In the genomic region with DNA sequence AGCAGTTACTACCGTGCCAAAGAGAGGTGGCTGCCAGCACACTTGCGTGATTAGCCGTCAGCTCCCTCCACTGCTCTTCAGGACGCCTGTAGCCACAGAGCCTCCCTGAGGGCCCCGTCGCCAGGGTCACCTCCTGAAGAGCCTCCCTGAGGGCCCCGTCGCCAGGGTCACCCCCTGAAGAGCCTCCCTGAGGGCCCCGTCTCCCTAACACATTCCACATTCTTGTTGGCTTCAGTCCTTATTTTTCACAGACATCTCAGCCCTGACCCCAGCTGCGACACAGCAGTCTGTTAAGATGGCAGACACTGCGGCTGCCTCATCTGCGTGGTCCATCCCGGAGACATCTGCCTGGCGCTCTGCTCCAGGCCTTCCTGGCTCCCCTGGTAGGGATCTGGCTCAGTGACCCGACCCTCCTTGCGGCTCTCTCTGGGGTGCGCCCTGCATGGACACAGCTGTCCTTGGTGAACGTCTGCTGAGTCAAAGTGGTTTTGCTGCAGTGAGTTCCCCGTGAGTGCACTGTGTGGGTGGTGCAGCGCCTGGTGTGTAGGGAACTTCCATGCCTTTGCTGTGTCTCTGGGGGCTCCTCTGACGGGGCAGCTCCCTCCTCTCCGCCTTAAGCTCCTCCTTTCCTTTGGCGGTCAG, we compare ENCODE assay signal across 19 cellular contexts. TPM values are rescaled to one million over a fixed set of nuclear protein-coding genes. Genes with fewer than 3 reads are reported as not detected.
DNase-seq lines count a peak whose midpoint lies in the region; ATAC-seq lines count a peak whose summit lies in the region.
"Had no signal": no experiment of that assay in that cellular context is flagged by ENCODE, and none has a peak within 500 bp of the region (broad histone marks: within the 10 kb centered on the region; RNA-seq: fewer than 3 reads in every experiment).

No MANE protein-coding gene starts in this region.

- intact Hi-C loops in posterior vena cava (cut with DNase I), result no loop called here
- intact Hi-C loops in sciatic nerve (cut with DNase I), result no loop called here

- H3K9me3 Mint-ChIP-seq in central memory CD8-positive, alpha-beta T cell, result no peaks in the 10 kb centered on the region
- H3K9me3 Mint-ChIP-seq: brain had no signal

- H3K4me1 Mint-ChIP-seq in central memory CD8-positive, alpha-beta T cell, result peaks cover 10% of the 10 kb centered on the region
- H3K4me1 Mint-ChIP-seq: brain had no signal

- H3K27me3 Mint-ChIP-seq in central memory CD8-positive, alpha-beta T cell, result no peaks in the 10 kb centered on the region
- H3K27me3 Mint-ChIP-seq: activated CD8-positive, alpha-beta memory T cell treated with anti-CD3 and anti-CD28 coated beads, Interleukin-2, amount 10 ng/mL, durations not matched to agents 7 days and 5 days; brain had no signal

- DNase-seq in DMS79 treated with DMSO at 0.1 percent for 48 hours (lab: John Stamatoyannopoulos, UW), result peak; percentile 31
- DNase-seq in DMS79 (lab: John Stamatoyannopoulos, UW), result no peak
- DNase-seq in central memory CD8-positive, alpha-beta T cell (ENCODE audit: low spot score in 2 of 2), result no peak
- DNase-seq in posterior vena cava (ENCODE audit: low spot score), result peak; percentile 72
- no peak for DNase-seq in sciatic nerve (ENCODE audit: low spot score)
- no peak for DNase-seq in cerebellum (ENCODE audit: low spot score)
- DNase-seq: activated CD8-positive, alpha-beta memory T cell treated with anti-CD3 and anti-CD28 coated beads, Interleukin-2, amount 10 ng/mL, durations not matched to agents 7 days and 5 days; activated gamma-delta T cell treated with Interleukin-2 at 50 U/mL for 16 hours; C1 segment of cervical spinal cord; DMS153; Kasumi-1; NCI-H446; stimulated activated CD4-positive, alpha-beta T cell treated with anti-CD3 and anti-CD28 coated beads, Interleukin-4, amount 100 ng/mL, for 24 hours; stimulated activated CD8-positive, alpha-beta memory T cell treated with anti-CD3 and anti-CD28 coated beads, Interleukin-4, amount 100 ng/mL, for 48 hours had no signal

- ATAC-seq in GM21619 (IDR thresholded peaks at IDR 0.05; ENCODE audit: unreplicated experiment) (peak; percentile 37), sciatic nerve (no peak), GM21381 (IDR thresholded peaks at IDR 0.05; ENCODE audit: unreplicated experiment) (no peak)
- ATAC-seq in central memory CD8-positive, alpha-beta T cell (replicated peaks; ENCODE audit: extremely low read depth, poor library complexity, severe bottlenecking), result no peak
- ATAC-seq: activated CD4-positive, CD25-positive, alpha-beta regulatory T cell treated with anti-CD3 and anti-CD28 coated beads, Interleukin-2, amount 50 U/mL, for 24 hours; activated CD8-positive, alpha-beta memory T cell treated with anti-CD3 and anti-CD28 coated beads, Interleukin-2, amount 10 ng/mL, durations not matched to agents 7 days and 5 days; mucosa of descending colon had no signal

- no peak overlapping the region for H3K4me3 Mint-ChIP-seq in central memory CD8-positive, alpha-beta T cell
- H3K4me3 Mint-ChIP-seq: activated CD8-positive, alpha-beta memory T cell treated with anti-CD3 and anti-CD28 coated beads, Interleukin-2, amount 10 ng/mL, durations not matched to agents 7 days and 5 days; brain had no signal

- peaks cover 29% of the 10 kb centered on the region for H3K36me3 Mint-ChIP-seq in central memory CD8-positive, alpha-beta T cell (ENCODE audit: insufficient read depth)

- H3K27ac Mint-ChIP-seq in central memory CD8-positive, alpha-beta T cell (ENCODE audit: low read depth), result peak overlapping the region; percentile 13
- H3K27ac Mint-ChIP-seq: activated CD8-positive, alpha-beta memory T cell treated with anti-CD3 and anti-CD28 coated beads, Interleukin-2, amount 10 ng/mL, durations not matched to agents 7 days and 5 days had no signal

RNA-seq across cellular contexts. Expression of gene ACSF3, which starts 11.4 kb away (rescaled TPM):
- total RNA-seq in posterior vena cava, result 10 to 100 TPM; 19.1 to 21.4 TPM
- 41.1 TPM for total RNA-seq in sciatic nerve
- total RNA-seq in cerebellum, result 16.6 TPM

Comparison
In these comparisons a context has a peak if more than half of its experiments do, and no peak if none do; other contexts are left out.
1. DNase-seq: peak in DMS79 treated with DMSO at 0.1 percent for 48 hours (single experiment) and posterior vena cava (single experiment); none in DMS79 (single experiment), central memory CD8-positive, alpha-beta T cell (0 of 2), sciatic nerve (single experiment) and cerebellum (single experiment).